Comparison of ENCODE assay signal across 1 cellular context in the genomic region with DNA sequence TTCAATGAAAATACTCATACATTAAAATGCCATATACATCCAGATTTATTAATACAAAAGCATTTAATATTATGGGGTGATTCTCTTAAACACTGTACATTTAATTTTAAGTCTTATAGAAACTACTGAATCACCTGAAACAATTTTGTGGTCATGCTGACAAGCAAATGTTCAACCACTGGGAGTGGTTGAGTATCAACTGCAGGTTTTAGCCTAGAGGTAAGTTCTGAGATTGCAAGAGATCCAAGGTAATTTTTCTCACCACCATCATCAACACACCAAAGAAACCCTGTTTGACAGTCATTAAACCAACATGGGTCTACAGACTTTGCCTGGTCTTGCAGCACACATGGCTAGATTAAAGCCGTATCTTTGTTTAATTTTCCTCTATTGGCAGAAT.
TF ChIP-seq lines count a peak whose summit lies in the region.

No MANE protein-coding gene starts in this region.

TF ChIP-seq in SK-N-SH, 30 proteins besides CTCF, POLR2A, EP300 and RAD21 (continued from another document):
- TF ChIP-seq, protein P1, sequence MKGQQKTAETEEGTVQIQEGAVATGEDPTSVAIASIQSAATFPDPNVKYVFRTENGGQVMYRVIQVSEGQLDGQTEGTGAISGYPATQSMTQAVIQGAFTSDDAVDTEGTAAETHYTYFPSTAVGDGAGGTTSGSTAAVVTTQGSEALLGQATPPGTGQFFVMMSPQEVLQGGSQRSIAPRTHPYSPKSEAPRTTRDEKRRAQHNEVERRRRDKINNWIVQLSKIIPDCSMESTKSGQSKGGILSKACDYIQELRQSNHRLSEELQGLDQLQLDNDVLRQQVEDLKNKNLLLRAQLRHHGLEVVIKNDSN (IDR thresholded peaks at IDR 0.05; ENCODE audit: borderline replicate concordance, low read depth) = no peak
- TF ChIP-seq, protein P2, sequence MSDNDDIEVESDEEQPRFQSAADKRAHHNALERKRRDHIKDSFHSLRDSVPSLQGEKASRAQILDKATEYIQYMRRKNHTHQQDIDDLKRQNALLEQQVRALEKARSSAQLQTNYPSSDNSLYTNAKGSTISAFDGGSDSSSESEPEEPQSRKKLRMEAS (IDR thresholded peaks at IDR 0.05; ENCODE audit: low read depth) = no peak
- no peak for TF ChIP-seq YY1 (IDR thresholded peaks at IDR 0.05; ENCODE audit: low read depth)
- TF ChIP-seq TCF12 (IDR thresholded peaks at IDR 0.05) = no peak
- TF ChIP-seq, protein P3, sequence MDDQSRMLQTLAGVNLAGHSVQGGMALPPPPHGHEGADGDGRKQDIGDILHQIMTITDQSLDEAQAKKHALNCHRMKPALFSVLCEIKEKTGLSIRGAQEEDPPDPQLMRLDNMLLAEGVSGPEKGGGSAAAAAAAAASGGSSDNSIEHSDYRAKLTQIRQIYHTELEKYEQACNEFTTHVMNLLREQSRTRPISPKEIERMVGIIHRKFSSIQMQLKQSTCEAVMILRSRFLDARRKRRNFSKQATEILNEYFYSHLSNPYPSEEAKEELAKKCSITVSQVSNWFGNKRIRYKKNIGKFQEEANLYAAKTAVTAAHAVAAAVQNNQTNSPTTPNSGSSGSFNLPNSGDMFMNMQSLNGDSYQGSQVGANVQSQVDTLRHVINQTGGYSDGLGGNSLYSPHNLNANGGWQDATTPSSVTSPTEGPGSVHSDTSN (IDR thresholded peaks at IDR 0.05) = no peak
- TF ChIP-seq FOXM1 (IDR thresholded peaks at IDR 0.05; ENCODE audit: low read depth) = no peak
- no peak for TF ChIP-seq NRF1 (IDR thresholded peaks at IDR 0.05; ENCODE audit: low read depth, low read length)
- no peak for TF ChIP-seq JUND (IDR thresholded peaks at IDR 0.05)
- no peak for TF ChIP-seq SIN3A (IDR thresholded peaks at IDR 0.05; ENCODE audit: borderline replicate concordance, low read depth, low read length)
